In the genomic region with DNA sequence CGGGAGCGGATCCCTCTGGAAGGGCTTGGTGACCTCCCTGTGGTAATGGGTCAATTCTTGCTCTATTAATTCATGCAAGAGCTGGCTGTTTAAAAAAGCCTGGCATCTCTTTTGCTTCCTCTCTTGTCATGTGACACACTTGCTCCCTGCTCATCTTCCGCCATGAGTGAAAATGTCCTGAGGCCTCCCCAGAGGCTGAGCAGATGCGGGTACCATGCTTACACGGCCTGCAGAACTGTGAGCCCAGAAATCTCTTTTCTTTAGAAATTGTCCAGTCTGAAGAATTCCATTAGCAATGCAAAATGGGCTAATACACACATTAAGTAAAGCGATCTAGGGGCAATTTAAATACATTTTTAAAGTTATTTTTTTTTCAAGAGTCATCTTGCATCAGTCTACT, we compare ENCODE assay signal across 28 cellular contexts.
"Had no signal": no experiment of that assay in that cellular context is flagged by ENCODE, and none has a peak within 500 bp of the region (broad histone marks: within the 10 kb centered on the region; RNA-seq: fewer than 3 reads in every experiment).

No MANE protein-coding gene starts in this region.

- H3K27me3 ChIP-seq: colonic mucosa, dorsolateral prefrontal cortex, esophagus squamous epithelium, foreskin keratinocyte, gastrocnemius medialis, gastroesophageal sphincter had no signal

- H3K4me1 ChIP-seq: colonic mucosa, esophagus muscularis mucosa, esophagus squamous epithelium, foreskin keratinocyte, gastrocnemius medialis, gastroesophageal sphincter, heart left ventricle, heart right ventricle had no signal

- DNase-seq: colonic mucosa; cortex of kidney; dermis blood vessel endothelial cell; dorsolateral prefrontal cortex; effector CD4-positive, alpha-beta T cell; effector CD8-positive, alpha-beta T cell; effector memory CD4-positive, alpha-beta T cell; effector memory CD8-positive, alpha-beta T cell; endodermal cell; erythroblast; esophagus squamous epithelium; foreskin fibroblast; foreskin keratinocyte; foreskin melanocyte; gastrocnemius medialis; glutamatergic neuron; head of caudate nucleus; heart left ventricle; heart right ventricle had no signal

- FAIRE-seq: colon, endometrium, endothelial cell of umbilical vein, frontal cortex had no signal

- ATAC-seq: effector memory CD8-positive, alpha-beta T cell; esophagus mucosa; foreskin keratinocyte; gastrocnemius medialis; gastroesophageal sphincter; heart left ventricle; heart right ventricle had no signal

- H3K27ac ChIP-seq: colonic mucosa, coronary artery, dorsolateral prefrontal cortex, epithelial cell of prostate, esophagus muscularis mucosa, esophagus squamous epithelium, foreskin keratinocyte, gastrocnemius medialis, gastroesophageal sphincter, heart left ventricle, heart right ventricle had no signal

- H3K36me3 ChIP-seq: colonic mucosa, esophagus muscularis mucosa, esophagus squamous epithelium, gastrocnemius medialis, gastroesophageal sphincter, heart left ventricle, heart right ventricle had no signal

- H3K4me3 ChIP-seq: colonic mucosa, coronary artery, dorsolateral prefrontal cortex, esophagus muscularis mucosa, esophagus squamous epithelium, gastrocnemius medialis, gastroesophageal sphincter, heart left ventricle, heart right ventricle had no signal

- H3K9me3 ChIP-seq: colonic mucosa, esophagus muscularis mucosa, esophagus squamous epithelium, gastrocnemius medialis, gastroesophageal sphincter, heart left ventricle, heart right ventricle had no signal
